In the genomic region with DNA sequence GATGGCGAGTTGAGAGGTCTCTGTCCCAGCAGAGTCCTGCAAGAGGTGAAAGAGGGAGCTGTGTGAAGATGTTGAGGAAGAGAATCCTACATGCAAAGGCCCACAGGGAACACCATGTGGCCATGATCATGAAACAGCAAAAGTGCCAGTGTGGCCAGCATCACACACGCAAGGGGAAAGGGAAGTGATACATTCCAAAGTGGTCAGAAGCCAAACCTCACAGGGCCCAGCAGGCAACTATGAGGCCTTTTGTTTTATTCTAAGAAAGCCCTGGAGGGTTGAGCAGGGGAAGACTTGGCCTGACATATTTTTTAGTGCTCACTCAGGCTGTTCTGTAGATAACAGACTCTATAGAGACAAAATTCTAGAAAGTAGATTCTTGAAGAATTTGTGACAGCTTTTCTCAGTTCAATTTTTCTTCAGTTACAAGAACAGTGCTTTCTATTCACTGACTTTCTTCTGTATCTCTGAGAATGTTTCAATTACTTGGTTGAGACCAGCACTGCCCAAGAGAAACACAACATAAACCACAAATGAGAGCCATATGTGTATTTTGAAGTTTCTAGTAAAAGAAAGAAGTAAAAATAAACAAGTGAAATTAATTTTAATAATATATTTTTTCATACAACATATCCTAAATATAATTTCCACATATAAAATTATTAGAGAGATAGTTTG, we compare ENCODE assay signal across 11 cellular contexts.
DNase-seq lines count a peak whose midpoint lies in the region; FAIRE-seq and TF ChIP-seq lines count a peak whose summit lies in the region.
"Had no signal": no experiment of that assay in that cellular context is flagged by ENCODE, and none has a peak within 500 bp of the region (broad histone marks: within the 10 kb centered on the region; RNA-seq: fewer than 3 reads in every experiment).

No MANE protein-coding gene starts in this region.

- H3K27ac ChIP-seq in HL-60 (replicated peaks) (no peak overlapping the region), brain microvascular endothelial cell (no peak overlapping the region), neural progenitor cell (no peak overlapping the region)
- H3K27ac ChIP-seq: neutrophil had no signal

- H3K27ac Mint-ChIP-seq in neural progenitor cell (no peak overlapping the region), mesothelial cell of epicardium (no peak overlapping the region)
- no peak overlapping the region for H3K27ac Mint-ChIP-seq in activated CD4-positive, alpha-beta memory T cell treated with anti-CD3 and anti-CD28 coated beads, Interleukin-2, amount 10 ng/mL, durations not matched to agents 7 days and 5 days

- no peaks in the 10 kb centered on the region for H3K36me3 ChIP-seq in brain microvascular endothelial cell (replicated peaks)
- no peaks in the 10 kb centered on the region for H3K36me3 ChIP-seq in neural progenitor cell
- H3K36me3 ChIP-seq: neutrophil had no signal

- no peak for TF ChIP-seq CTCF in HL-60 (IDR thresholded peaks at IDR 0.05; ENCODE audit: insufficient read depth, low read length)
- TF ChIP-seq CTCF in brain microvascular endothelial cell (IDR thresholded peaks at IDR 0.05; ENCODE audit: low read depth, low read length, missing control alignments) = no peak
- no peak for TF ChIP-seq CTCF in neural progenitor cell (IDR thresholded peaks at IDR 0.05)
- TF ChIP-seq CTCF in mesothelial cell of epicardium (IDR thresholded peaks at IDR 0.05; ENCODE audit: unreplicated experiment) = no peak

- no peaks in the 10 kb centered on the region for H3K9me3 ChIP-seq in neural progenitor cell (ENCODE audit: low read depth)
- H3K9me3 ChIP-seq: neutrophil had no signal

- DNase-seq in GM12891 (ENCODE audit: insufficient read length, low spot score) (no peak), HL-60 (ENCODE audit: low read depth in 1 of 2, low spot score in 1 of 2) (peak; percentile 8 to 59), brain microvascular endothelial cell (peak; percentile 72), neural progenitor cell (ENCODE audit: low spot score) (peak; percentile 26), mesothelial cell of epicardium (ENCODE audit: low spot score in 2 of 2, unreplicated experiment in 2 of 2) (no peak), NCI-H146 treated with DMSO at 0.1 percent for 48 hours (lab: John Stamatoyannopoulos, UW; ENCODE audit: unreplicated experiment) (no peak)
- DNase-seq in activated CD4-positive, alpha-beta memory T cell treated with anti-CD3 and anti-CD28 coated beads, Interleukin-2, amount 10 ng/mL, durations not matched to agents 7 days and 5 days = no peak
- no peak for DNase-seq in activated naive CD4-positive, alpha-beta T cell treated with Interleukin-2 at 50 U/mL for 16 hours
- DNase-seq: DMS153, NCI-H2029 treated with DMSO at 0.1 percent for 48 hours had no signal

- H3K4me1 Mint-ChIP-seq in neural progenitor cell (peaks cover 7% of the 10 kb centered on the region), mesothelial cell of epicardium (no peaks in the 10 kb centered on the region)
- H3K4me1 Mint-ChIP-seq in activated CD4-positive, alpha-beta memory T cell treated with anti-CD3 and anti-CD28 coated beads, Interleukin-2, amount 10 ng/mL, durations not matched to agents 7 days and 5 days = no peaks in the 10 kb centered on the region

- H3K4me3 ChIP-seq in HL-60 (replicated peaks; ENCODE audit: insufficient read depth, low read length) = no peak overlapping the region
- H3K4me3 ChIP-seq in brain microvascular endothelial cell (ENCODE audit: low read depth, low read length) = no peak overlapping the region
- H3K4me3 ChIP-seq in neural progenitor cell = no peak overlapping the region

- in situ Hi-C loops in brain microvascular endothelial cell (cut with HindIII; ENCODE audit: low pct_ligation_motif_present, low sequenced_read_pairs) = no loop called here

- H3K27me3 ChIP-seq in HL-60 (ENCODE audit: insufficient read depth, poor library complexity, severe bottlenecking) (no peaks in the 10 kb centered on the region), brain microvascular endothelial cell (replicated peaks) (no peaks in the 10 kb centered on the region), neural progenitor cell (no peaks in the 10 kb centered on the region)
- H3K27me3 ChIP-seq: neutrophil had no signal

- POLR2A ChIA-PET in activated CD4-positive, alpha-beta memory T cell treated with anti-CD3 and anti-CD28 coated beads, Interleukin-2, amount 10 ng/mL, durations not matched to agents 7 days and 5 days (lab: Charles Lee) = no interaction called here

- H3K27me3 Mint-ChIP-seq in neural progenitor cell (ENCODE audit: insufficient read depth, low read depth) (peaks cover 3% of the 10 kb centered on the region), mesothelial cell of epicardium (ENCODE audit: low read depth) (no peaks in the 10 kb centered on the region)
- no peaks in the 10 kb centered on the region for H3K27me3 Mint-ChIP-seq in activated CD4-positive, alpha-beta memory T cell treated with anti-CD3 and anti-CD28 coated beads, Interleukin-2, amount 10 ng/mL, durations not matched to agents 7 days and 5 days

- TF ChIP-seq POLR2A in GM12891 (IDR thresholded peaks at IDR 0.05; ENCODE audit: low read depth, low read length) = no peak

- no peaks in the 10 kb centered on the region for H3K79me2 ChIP-seq in neural progenitor cell (ENCODE audit: low read depth)

- CTCF ChIA-PET in activated CD4-positive, alpha-beta memory T cell treated with anti-CD3 and anti-CD28 coated beads, Interleukin-2, amount 10 ng/mL, durations not matched to agents 7 days and 5 days (lab: Charles Lee) = no interaction called here

- no peak overlapping the region for H3K4me2 ChIP-seq in neural progenitor cell

- H3F3A ChIP-seq in neural progenitor cell (ENCODE audit: low read depth) = no peaks in the 10 kb centered on the region

- H3K4me3 Mint-ChIP-seq in neural progenitor cell (no peak overlapping the region), mesothelial cell of epicardium (no peak overlapping the region)
- no peak overlapping the region for H3K4me3 Mint-ChIP-seq in activated CD4-positive, alpha-beta memory T cell treated with anti-CD3 and anti-CD28 coated beads, Interleukin-2, amount 10 ng/mL, durations not matched to agents 7 days and 5 days

- no peak overlapping the region for H2AFZ ChIP-seq in neural progenitor cell (replicated peaks)

- H3K9me3 Mint-ChIP-seq in neural progenitor cell (peaks cover 2% of the 10 kb centered on the region), mesothelial cell of epicardium (peaks cover 8% of the 10 kb centered on the region)
- H3K9me3 Mint-ChIP-seq in activated CD4-positive, alpha-beta memory T cell treated with anti-CD3 and anti-CD28 coated beads, Interleukin-2, amount 10 ng/mL, durations not matched to agents 7 days and 5 days = no peaks in the 10 kb centered on the region

- H3K36me3 Mint-ChIP-seq in neural progenitor cell (no peaks in the 10 kb centered on the region), mesothelial cell of epicardium (no peaks in the 10 kb centered on the region)
- no peaks in the 10 kb centered on the region for H3K36me3 Mint-ChIP-seq in activated CD4-positive, alpha-beta memory T cell treated with anti-CD3 and anti-CD28 coated beads, Interleukin-2, amount 10 ng/mL, durations not matched to agents 7 days and 5 days (ENCODE audit: low read depth)

- H4K20me1 ChIP-seq in neural progenitor cell (ENCODE audit: low read depth) = no peaks in the 10 kb centered on the region

- H3K4me1 ChIP-seq in neural progenitor cell = peaks cover 3% of the 10 kb centered on the region

- no peak overlapping the region for H3K9ac ChIP-seq in neural progenitor cell

- no peak for FAIRE-seq in GM12891 (lab: Jason Lieb, UNC)

TF ChIP-seq in GM12891, 5 proteins besides CTCF, POLR2A, EP300 and RAD21:
- TF ChIP-seq SPI1 (IDR thresholded peaks at IDR 0.05; ENCODE audit: low read depth, low read length) (peak; percentile 75), POLR2AphosphoS5 (IDR thresholded peaks at IDR 0.05; ENCODE audit: low read depth, low read length) (no peak)

Comparison
In these comparisons a context has a peak if more than half of its experiments do, and no peak if none do; other contexts are left out.
1. DNase-seq: peak in HL-60 (2 of 2), brain microvascular endothelial cell (single experiment) and neural progenitor cell (single experiment); none in GM12891 (single experiment), mesothelial cell of epicardium (0 of 2), activated CD4-positive, alpha-beta memory T cell treated with anti-CD3 and anti-CD28 coated beads, Interleukin-2, amount 10 ng/mL, durations not matched to agents 7 days and 5 days (single experiment), activated naive CD4-positive, alpha-beta T cell treated with Interleukin-2 at 50 U/mL for 16 hours (single experiment) and NCI-H146 treated with DMSO at 0.1 percent for 48 hours (single experiment).